Comparison of ENCODE assay signal across 1 cellular context in genomic region chr19:39398297-39398864, GRCh38.
TF ChIP-seq lines count a peak whose summit lies in the region.

No MANE protein-coding gene starts in this region.

TF ChIP-seq in HepG2, 621 proteins besides CTCF, POLR2A, EP300 and RAD21 (continues in another document):
- TF ChIP-seq ZNF607 (CRISPR knock-in tag; IDR thresholded peaks at IDR 0.05; ENCODE audit: borderline replicate concordance), result no peak
- TF ChIP-seq SMAD1 (CRISPR knock-in tag; IDR thresholded peaks at IDR 0.05; ENCODE audit: borderline replicate concordance, low read depth), result no peak
- TF ChIP-seq IKZF1 (IDR thresholded peaks at IDR 0.05), result no peak
- TF ChIP-seq ATF5 (CRISPR knock-in tag; IDR thresholded peaks at IDR 0.05; ENCODE audit: low read depth), result no peak
- no peak for TF ChIP-seq ZNF713 (CRISPR knock-in tag; IDR thresholded peaks at IDR 0.05)
- TF ChIP-seq NR1H2 (CRISPR knock-in tag; IDR thresholded peaks at IDR 0.05; ENCODE audit: borderline replicate concordance, low read depth), result no peak
- TF ChIP-seq MZF1 (CRISPR knock-in tag; IDR thresholded peaks at IDR 0.05; ENCODE audit: borderline replicate concordance), result no peak
- TF ChIP-seq ZBTB39 (CRISPR knock-in tag; IDR thresholded peaks at IDR 0.05), result no peak
- peak; percentile 76 for TF ChIP-seq ZNF501 (CRISPR knock-in tag; IDR thresholded peaks at IDR 0.05)
- no peak for TF ChIP-seq PLSCR1 (CRISPR knock-in tag; IDR thresholded peaks at IDR 0.05; ENCODE audit: borderline replicate concordance)
- no peak for TF ChIP-seq SMAD9 (CRISPR knock-in tag; IDR thresholded peaks at IDR 0.05)
- TF ChIP-seq PHF8 (CRISPR knock-in tag; IDR thresholded peaks at IDR 0.05), result no peak
- 0 out of 2 replicates have a peak, but pooled peaks have one; percentile 8 for TF ChIP-seq MTERF4 (CRISPR knock-in tag; IDR thresholded peaks at IDR 0.05)
- TF ChIP-seq YEATS4 (CRISPR knock-in tag; IDR thresholded peaks at IDR 0.05; ENCODE audit: borderline replicate concordance), result no peak
- no peak for TF ChIP-seq NCOA1 (CRISPR knock-in tag; IDR thresholded peaks at IDR 0.05)
- no peak for TF ChIP-seq PRDM10 (CRISPR knock-in tag; IDR thresholded peaks at IDR 0.05; ENCODE audit: low read depth)
- TF ChIP-seq PTBP1 (IDR thresholded peaks at IDR 0.05; ENCODE audit: low read depth, low read length, poor library complexity, severe bottlenecking), result peak; percentile 73
- TF ChIP-seq ZNF720 (CRISPR knock-in tag; IDR thresholded peaks at IDR 0.05), result no peak
- 0 out of 2 replicates have a peak, but pooled peaks have one; percentile 48 for TF ChIP-seq ZNF577 (CRISPR knock-in tag; IDR thresholded peaks at IDR 0.05; ENCODE audit: borderline replicate concordance, low read depth)
- TF ChIP-seq HNRNPUL1 (IDR thresholded peaks at IDR 0.05; ENCODE audit: low read depth, low read length), result no peak
- no peak for TF ChIP-seq ZNF512 (CRISPR knock-in tag; IDR thresholded peaks at IDR 0.05)
- TF ChIP-seq SKIL (CRISPR knock-in tag; IDR thresholded peaks at IDR 0.05; ENCODE audit: borderline replicate concordance), result no peak
- TF ChIP-seq TEAD2 (CRISPR knock-in tag; IDR thresholded peaks at IDR 0.05), result no peak
- TF ChIP-seq ZNF709 (CRISPR knock-in tag; IDR thresholded peaks at IDR 0.05), result no peak
- no peak for TF ChIP-seq MTF1 (CRISPR knock-in tag; IDR thresholded peaks at IDR 0.05)
- TF ChIP-seq TBX2 (CRISPR knock-in tag; IDR thresholded peaks at IDR 0.05; ENCODE audit: borderline replicate concordance), result 0 out of 2 replicates have a peak, but pooled peaks have one; percentile 37
- TF ChIP-seq EZH2 (conservative IDR thresholded peaks at IDR 0.05; ENCODE audit: low read depth, low read length), result no peak
- 0 out of 2 replicates have a peak, but pooled peaks have one; percentile 12 for TF ChIP-seq ZNF430 (CRISPR knock-in tag; IDR thresholded peaks at IDR 0.05)
- TF ChIP-seq ZUFSP (CRISPR knock-in tag; IDR thresholded peaks at IDR 0.05; ENCODE audit: borderline replicate concordance), result no peak
- no peak for TF ChIP-seq ZFP90 (CRISPR knock-in tag; IDR thresholded peaks at IDR 0.05; ENCODE audit: borderline replicate concordance)
- peak; percentile 9; the same call in 1 of the 2 replicates for TF ChIP-seq SAP130 (CRISPR knock-in tag; IDR thresholded peaks at IDR 0.05; ENCODE audit: low read depth)
- no peak for TF ChIP-seq ZBTB25 (CRISPR knock-in tag; IDR thresholded peaks at IDR 0.05)
- no peak for TF ChIP-seq HNF1B (CRISPR knock-in tag; IDR thresholded peaks at IDR 0.05)
- TF ChIP-seq ZNF18 (CRISPR knock-in tag; IDR thresholded peaks at IDR 0.05; ENCODE audit: insufficient replicate concordance), result peak; percentile 28
- no peak; a peak in 1 of 4 replicates for TF ChIP-seq HMGXB4 (CRISPR knock-in tag; IDR thresholded peaks at IDR 0.05; ENCODE audit: borderline replicate concordance in 1 of 2, low read depth in 1 of 2)
- no peak for TF ChIP-seq ZNF670 (CRISPR knock-in tag; IDR thresholded peaks at IDR 0.05; ENCODE audit: borderline replicate concordance)
- TF ChIP-seq RBM22 (optimal IDR thresholded peaks at IDR 0.05; ENCODE audit: low read length), result peak; percentile 33
- 0 out of 2 replicates have a peak, but pooled peaks have one; percentile 12 for TF ChIP-seq RBFOX2 (IDR thresholded peaks at IDR 0.05; ENCODE audit: low read depth, low read length)
- no peak for TF ChIP-seq RBM39 (IDR thresholded peaks at IDR 0.05; ENCODE audit: low read depth, low read length, poor library complexity, severe bottlenecking)
